In the genomic region with DNA sequence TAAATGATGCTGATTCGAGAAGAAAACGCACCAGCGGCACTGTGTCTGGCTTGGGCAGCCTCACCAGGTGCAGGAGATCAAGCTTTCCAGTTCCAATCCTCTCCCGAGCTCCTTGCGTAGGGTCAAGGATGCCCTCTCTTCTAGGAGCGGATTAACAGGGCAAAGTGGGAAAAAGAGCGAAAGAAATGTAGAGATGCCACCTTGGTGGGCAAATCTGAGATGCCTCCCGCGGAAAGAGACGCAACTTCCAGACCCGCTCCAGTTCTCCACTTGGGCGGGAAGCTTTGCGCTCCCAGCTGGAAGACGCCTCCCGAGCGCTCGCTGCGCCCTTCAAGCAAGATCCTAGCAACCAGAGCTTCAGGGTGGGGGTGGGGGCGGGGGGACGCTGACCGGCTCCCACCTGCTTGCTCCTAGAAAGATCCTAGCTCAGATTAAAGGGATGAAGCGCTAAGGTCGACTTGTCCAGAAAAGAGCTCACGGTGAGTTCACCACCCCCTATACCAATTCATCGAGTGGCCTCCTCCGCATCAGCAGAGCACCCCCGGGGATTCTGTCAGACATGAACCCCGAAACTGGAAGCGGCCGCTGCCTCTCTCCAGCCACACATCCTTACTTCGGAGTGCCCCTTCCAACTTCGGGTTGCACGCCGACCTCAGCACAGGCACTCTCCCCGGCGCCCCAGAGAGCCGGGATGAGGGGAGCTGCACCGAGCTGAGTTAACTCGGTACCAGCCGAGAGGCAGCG, we compare ENCODE assay signal across 15 cellular contexts. TPM values are rescaled to one million over a fixed set of nuclear protein-coding genes. Genes with fewer than 3 reads are reported as not detected.
DNase-seq lines count a peak whose midpoint lies in the region; ATAC-seq, FAIRE-seq and TF ChIP-seq lines count a peak whose summit lies in the region.
"Had no signal": no experiment of that assay in that cellular context is flagged by ENCODE, and none has a peak within 500 bp of the region (broad histone marks: within the 10 kb centered on the region; RNA-seq: fewer than 3 reads in every experiment).

No MANE protein-coding gene starts in this region.

- FAIRE-seq in kidney (lab: Jason Lieb, UNC) (no peak), HTR-8/SVneo (lab: Jason Lieb, UNC) (no peak)
- FAIRE-seq: A549, D721Med, GM12891, pancreas had no signal

- no peaks in the 10 kb centered on the region for H3K36me3 ChIP-seq in kidney (ENCODE audit: control insufficient read depth in 1 of 2, insufficient read depth in 2 of 2, low read length in 2 of 2)
- H3K36me3 ChIP-seq: pancreas had no signal

- peak overlapping the region in 1 of 2 donors; percentile 11 for H3K4me3 ChIP-seq in kidney (ENCODE audit: low read length in 2 of 2)

- no peaks in the 10 kb centered on the region for H3K36me3 Mint-ChIP-seq in activated T-helper 17 cell treated with anti-CD3 and anti-CD28 coated beads, Interleukin-2, amount 50 U/mL, for 72 hours (ENCODE audit: low read depth)
- H3K36me3 Mint-ChIP-seq in stimulated activated effector memory CD8-positive, alpha-beta T cell treated with anti-CD3 and anti-CD28 coated beads, Interleukin-12 subunit alpha, Interleukin-12 subunit beta, amount 100 ng/mL, for 72 hours: no peaks in the 10 kb centered on the region

- H3K9me3 ChIP-seq in kidney (ENCODE audit: control insufficient read depth in 1 of 2, low read length in 2 of 2): no peaks in the 10 kb centered on the region
- H3K9me3 ChIP-seq: A549, pancreas had no signal

- H3K27ac Mint-ChIP-seq in activated T-helper 17 cell treated with anti-CD3 and anti-CD28 coated beads, Interleukin-2, amount 50 U/mL, for 72 hours: no peak overlapping the region
- no peak overlapping the region for H3K27ac Mint-ChIP-seq in stimulated activated effector memory CD8-positive, alpha-beta T cell treated with anti-CD3 and anti-CD28 coated beads, Interleukin-12 subunit alpha, Interleukin-12 subunit beta, amount 100 ng/mL, for 72 hours
- H3K27ac Mint-ChIP-seq: stimulated activated naive CD8-positive, alpha-beta T cell treated with anti-CD3 and anti-CD28 coated beads, Interleukin-15, Interleukin-2, amounts not matched to agents 100 ng/mL and 50 ng/mL, for 24 hours had no signal

- H3K4me1 ChIP-seq in kidney (ENCODE audit: control insufficient read depth in 1 of 2, insufficient read depth in 1 of 2, low read depth in 1 of 2, low read length in 2 of 2): no peaks in the 10 kb centered on the region
- H3K4me1 ChIP-seq: A549, pancreas had no signal

- TF ChIP-seq CTCF in kidney (IDR thresholded peaks at IDR 0.05; ENCODE audit: borderline replicate concordance, extremely low read depth, insufficient read depth): no peak

- intact Hi-C loops in kidney (cut with DNase I): no loop called here

- no peak overlapping the region for H3K27ac ChIP-seq in kidney (ENCODE audit: low read depth in 2 of 2, low read length in 2 of 2)
- H3K27ac ChIP-seq: A549, pancreas had no signal

- H3K4me3 Mint-ChIP-seq in activated T-helper 17 cell treated with anti-CD3 and anti-CD28 coated beads, Interleukin-2, amount 50 U/mL, for 72 hours: peak overlapping the region; percentile 11
- no peak overlapping the region for H3K4me3 Mint-ChIP-seq in stimulated activated effector memory CD8-positive, alpha-beta T cell treated with anti-CD3 and anti-CD28 coated beads, Interleukin-12 subunit alpha, Interleukin-12 subunit beta, amount 100 ng/mL, for 72 hours
- H3K4me3 Mint-ChIP-seq: stimulated activated naive CD8-positive, alpha-beta T cell treated with anti-CD3 and anti-CD28 coated beads, Interleukin-15, Interleukin-2, amounts not matched to agents 100 ng/mL and 50 ng/mL, for 24 hours had no signal

- no peaks in the 10 kb centered on the region for H3K9me3 Mint-ChIP-seq in activated T-helper 17 cell treated with anti-CD3 and anti-CD28 coated beads, Interleukin-2, amount 50 U/mL, for 72 hours
- H3K9me3 Mint-ChIP-seq in stimulated activated effector memory CD8-positive, alpha-beta T cell treated with anti-CD3 and anti-CD28 coated beads, Interleukin-12 subunit alpha, Interleukin-12 subunit beta, amount 100 ng/mL, for 72 hours: no peaks in the 10 kb centered on the region
- H3K9me3 Mint-ChIP-seq: stimulated activated naive CD8-positive, alpha-beta T cell treated with anti-CD3 and anti-CD28 coated beads, Interleukin-15, Interleukin-2, amounts not matched to agents 100 ng/mL and 50 ng/mL, for 24 hours had no signal

- peaks cover 53% of the 10 kb centered on the region for H3K27me3 Mint-ChIP-seq in activated T-helper 17 cell treated with anti-CD3 and anti-CD28 coated beads, Interleukin-2, amount 50 U/mL, for 72 hours

- no peaks in the 10 kb centered on the region for H3K4me1 Mint-ChIP-seq in activated T-helper 17 cell treated with anti-CD3 and anti-CD28 coated beads, Interleukin-2, amount 50 U/mL, for 72 hours
- H3K4me1 Mint-ChIP-seq in stimulated activated effector memory CD8-positive, alpha-beta T cell treated with anti-CD3 and anti-CD28 coated beads, Interleukin-12 subunit alpha, Interleukin-12 subunit beta, amount 100 ng/mL, for 72 hours: peaks cover 6% of the 10 kb centered on the region

- no peak for ATAC-seq in activated T-helper 17 cell treated with anti-CD3 and anti-CD28 coated beads, Interleukin-2, amount 50 U/mL, for 72 hours (replicated peaks)
- peak; percentile 16 for ATAC-seq in stimulated activated effector memory CD8-positive, alpha-beta T cell treated with anti-CD3 and anti-CD28 coated beads, Interleukin-12 subunit alpha, Interleukin-12 subunit beta, amount 100 ng/mL, for 72 hours
- ATAC-seq in GM18868 (IDR thresholded peaks at IDR 0.05; ENCODE audit: unreplicated experiment): no peak

- DNase-seq in NCI-H82 (lab: John Stamatoyannopoulos, UW): peak; percentile 46
- DNase-seq in NCI-H82 treated with DMSO at 0.1 percent for 48 hours (lab: John Stamatoyannopoulos, UW; ENCODE audit: unreplicated experiment): no peak
- peak; percentile 63 for DNase-seq in kidney
- DNase-seq in stimulated activated effector memory CD8-positive, alpha-beta T cell treated with anti-CD3 and anti-CD28 coated beads, Interleukin-12 subunit alpha, Interleukin-12 subunit beta, amount 100 ng/mL, for 72 hours (ENCODE audit: low spot score in 2 of 2): no peak
- DNase-seq in HTR-8/SVneo (ENCODE audit: insufficient read length, low spot score): no peak
- DNase-seq in DMS153 (lab: John Stamatoyannopoulos, UW): no peak
- DNase-seq: SHP77 treated with DMSO at 0.1 percent for 48 hours had no signal

- no peak overlapping the region for H3K9ac ChIP-seq in kidney (ENCODE audit: low read length in 2 of 2)

RNA-seq across cellular contexts. Expression of gene TAFA4, which starts 0.8 kb away (rescaled TPM):
- not detected for total RNA-seq in activated T-helper 17 cell treated with anti-CD3 and anti-CD28 coated beads, Interleukin-2, amount 50 U/mL, for 72 hours
- not detected for total RNA-seq in kidney
- polyA plus RNA-seq in kidney (ENCODE audit: insufficient read depth, low read depth, low replicate concordance): not detected
- total RNA-seq: left colon, pancreas had no signal
- polyA plus RNA-seq: A549 had no signal

Comparison
In these comparisons a context has a peak if more than half of its experiments do, and no peak if none do; other contexts are left out.
1. DNase-seq: peak in NCI-H82 (single experiment) and kidney (single experiment); none in NCI-H82 treated with DMSO at 0.1 percent for 48 hours (single experiment), stimulated activated effector memory CD8-positive, alpha-beta T cell treated with anti-CD3 and anti-CD28 coated beads, Interleukin-12 subunit alpha, Interleukin-12 subunit beta, amount 100 ng/mL, for 72 hours (0 of 2), HTR-8/SVneo (single experiment) and DMS153 (single experiment).